14 cellular contexts compared by ENCODE assay signal in the genomic region with DNA sequence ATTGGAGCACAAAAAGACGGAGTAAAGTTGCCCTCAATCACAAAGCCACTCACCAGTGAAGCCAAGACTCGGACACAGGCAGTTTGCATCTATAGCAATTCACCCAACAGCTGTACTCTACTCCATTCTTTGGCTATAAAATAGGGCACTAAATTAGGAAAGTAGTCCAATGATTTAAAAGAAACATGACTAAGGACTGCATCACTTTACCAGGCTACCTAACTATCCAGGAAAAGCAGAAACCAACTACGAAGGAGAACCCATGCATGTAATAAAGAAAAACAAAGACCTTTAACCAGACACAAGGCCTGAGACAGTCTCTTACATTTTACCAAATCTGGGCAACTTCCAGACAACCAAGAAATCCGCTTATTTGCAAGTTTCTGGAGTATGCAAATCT. TPM values are rescaled to one million over a fixed set of nuclear protein-coding genes. Genes with fewer than 3 reads are reported as not detected.
"Had no signal": no experiment of that assay in that cellular context is flagged by ENCODE, and none has a peak within 500 bp of the region (broad histone marks: within the 10 kb centered on the region; RNA-seq: fewer than 3 reads in every experiment).

No MANE protein-coding gene starts in this region.

- H3K9me3 ChIP-seq: colonic mucosa, lower lobe of right lung, stomach, thyroid gland had no signal

- H3K27me3 ChIP-seq: colonic mucosa, stomach, thyroid gland had no signal

- H3K4me3 ChIP-seq: colonic mucosa, lower lobe of right lung, skin epidermis, stomach, thyroid gland had no signal

- DNase-seq: activated CD4-positive, alpha-beta T cell treated with anti-CD3 and anti-CD28 coated beads for 1 hour; activated CD4-positive, alpha-beta T cell treated with anti-CD3 and anti-CD28 coated beads, Interleukin-2, amount 50 U/mL, for 48 hours; activated CD8-positive, alpha-beta memory T cell treated with anti-CD3 and anti-CD28 coated beads, Interleukin-2, amount 10 ng/mL, durations not matched to agents 7 days and 5 days; activated effector memory CD4-positive, alpha-beta T cell treated with Interleukin-2 at 50 U/mL for 16 hours; activated T-cell treated with anti-CD3 and anti-CD28 coated beads, Interleukin-2, amount 50 U/mL, for 24 hours; amniotic stem cell; colonic mucosa; effector CD8-positive, alpha-beta T cell; lower lobe of right lung; natural killer cell; stomach; SW 1271; thyroid gland had no signal

- H3K4me1 ChIP-seq: colonic mucosa, stomach, thyroid gland had no signal

- H3K27ac ChIP-seq: colonic mucosa, lower lobe of right lung, skin epidermis, stomach, thyroid gland had no signal

- H3K36me3 ChIP-seq: colonic mucosa, lower lobe of right lung, stomach, thyroid gland had no signal

RNA-seq across cellular contexts. Expression of gene CDH11, which starts 59.9 kb away (rescaled TPM):
- total RNA-seq: activated CD8-positive, alpha-beta memory T cell treated with anti-CD3 and anti-CD28 coated beads, Interleukin-2, amount 10 ng/mL, durations not matched to agents 7 days and 5 days; natural killer cell had no signal
